ENCODE assay signal across 8 cellular contexts in the genomic region with DNA sequence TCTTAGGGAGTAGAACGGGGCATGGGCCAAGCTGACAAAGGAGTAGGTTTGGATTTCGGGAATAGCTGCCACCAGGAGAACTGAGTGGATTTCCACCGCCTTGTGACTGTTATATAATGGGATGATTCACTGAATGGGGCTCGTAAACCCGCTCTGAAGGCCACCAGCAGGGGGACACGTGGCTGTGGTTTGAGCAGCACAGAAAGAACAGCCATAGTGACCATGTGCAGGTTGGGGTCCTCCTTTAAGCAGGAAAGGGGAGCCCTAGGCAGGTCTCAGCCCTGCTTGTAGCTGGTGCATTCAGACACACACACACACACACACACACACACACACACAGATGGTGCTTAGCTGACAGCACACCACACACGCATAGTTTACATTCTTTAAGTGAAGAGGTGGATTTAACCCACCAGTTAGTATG. TPM values are rescaled to one million over a fixed set of nuclear protein-coding genes. Genes with fewer than 3 reads are reported as not detected.
DNase-seq lines count a peak whose midpoint lies in the region; ATAC-seq, FAIRE-seq and TF ChIP-seq lines count a peak whose summit lies in the region.

No MANE protein-coding gene starts in this region.

- peak; percentile 98 for FAIRE-seq in HTR-8/SVneo (lab: Jason Lieb, UNC)

- no peak overlapping the region for H3K4me3 Mint-ChIP-seq in brain
- H3K4me3 Mint-ChIP-seq in natural killer cell treated with Interleukin-12 subunit alpha and Interleukin-12 subunit beta and Interleukin-15 and Interleukin-18, amount 100 ng/mL, for 72 hours = no peak overlapping the region

- H3K27ac Mint-ChIP-seq in brain = peak overlapping the region in 3 of 5 experiments; percentile 34 to 66 (median 49)
- H3K27ac Mint-ChIP-seq in natural killer cell treated with Interleukin-12 subunit alpha and Interleukin-12 subunit beta and Interleukin-15 and Interleukin-18, amount 100 ng/mL, for 72 hours = peak overlapping the region in 1 of 2 donors; percentile 64

- ATAC-seq in natural killer cell treated with Interleukin-12 subunit alpha and Interleukin-12 subunit beta and Interleukin-15 and Interleukin-18, amount 100 ng/mL, for 72 hours = no peak

- peak; percentile 82 for DNase-seq in AG20443 (ENCODE audit: low spot score)
- peak; percentile 63 for DNase-seq in HTR-8/SVneo (ENCODE audit: insufficient read length, low spot score)
- peak; percentile 65 for DNase-seq in medulla oblongata (ENCODE audit: extremely low spot score)
- DNase-seq in T-helper 9 cell = no peak
- DNase-seq in NCI-H2029 (lab: John Stamatoyannopoulos, UW) = no peak
- DNase-seq in DMS79 (lab: John Stamatoyannopoulos, UW) = no peak
- no peak for DNase-seq in natural killer cell treated with Interleukin-12 subunit alpha and Interleukin-12 subunit beta and Interleukin-15 and Interleukin-18, amount 100 ng/mL, for 72 hours (ENCODE audit: low spot score)

- no peaks in the 10 kb centered on the region for H3K27me3 Mint-ChIP-seq in brain
- peaks cover 0 to 4% of the 10 kb centered on the region in 2 donors for H3K27me3 Mint-ChIP-seq in natural killer cell treated with Interleukin-12 subunit alpha and Interleukin-12 subunit beta and Interleukin-15 and Interleukin-18, amount 100 ng/mL, for 72 hours

- peak in 1 of 2 experiments; percentile 21 for TF ChIP-seq CTCF in brain (conservative IDR thresholded peaks at IDR 0.05)

- H3K9me3 Mint-ChIP-seq in brain = peaks cover 0 to 3% (median 0%) of the 10 kb centered on the region in 5 experiments
- H3K9me3 Mint-ChIP-seq in natural killer cell treated with Interleukin-12 subunit alpha and Interleukin-12 subunit beta and Interleukin-15 and Interleukin-18, amount 100 ng/mL, for 72 hours = no peaks in the 10 kb centered on the region

- no peaks in the 10 kb centered on the region for H3K36me3 Mint-ChIP-seq in brain
- no peaks in the 10 kb centered on the region for H3K36me3 Mint-ChIP-seq in natural killer cell treated with Interleukin-12 subunit alpha and Interleukin-12 subunit beta and Interleukin-15 and Interleukin-18, amount 100 ng/mL, for 72 hours

- peaks cover 25% of the 10 kb centered on the region for H3K4me1 Mint-ChIP-seq in brain
- peaks cover 4 to 5% of the 10 kb centered on the region in 2 donors for H3K4me1 Mint-ChIP-seq in natural killer cell treated with Interleukin-12 subunit alpha and Interleukin-12 subunit beta and Interleukin-15 and Interleukin-18, amount 100 ng/mL, for 72 hours (ENCODE audit: low read depth in 2 of 2)

RNA-seq across cellular contexts. Expression of gene ASB2, which starts 8.6 kb away (rescaled TPM):
- 0.70 TPM for polyA plus RNA-seq in brain (ENCODE audit: insufficient read depth, low read depth, low replicate concordance)
- 10 to 100 TPM; 12.3 to 55.1 TPM for total RNA-seq in natural killer cell treated with Interleukin-12 subunit alpha and Interleukin-12 subunit beta and Interleukin-15 and Interleukin-18, amount 100 ng/mL, for 72 hours

RNA-seq across cellular contexts. Expression of gene CCDC197, which starts 12.1 kb away (rescaled TPM):
- not detected for polyA plus RNA-seq in brain (ENCODE audit: insufficient read depth, low read depth, low replicate concordance)
- total RNA-seq in natural killer cell treated with Interleukin-12 subunit alpha and Interleukin-12 subunit beta and Interleukin-15 and Interleukin-18, amount 100 ng/mL, for 72 hours = not detected

RNA-seq across cellular contexts. Expression of gene OTUB2, which starts 41.1 kb away (rescaled TPM):
- polyA plus RNA-seq in brain (ENCODE audit: insufficient read depth, low read depth, low replicate concordance) = 1.5 TPM
- total RNA-seq in natural killer cell treated with Interleukin-12 subunit alpha and Interleukin-12 subunit beta and Interleukin-15 and Interleukin-18, amount 100 ng/mL, for 72 hours = under 1 TPM; 0.14 to 0.22 TPM

RNA-seq across cellular contexts. Expression of gene FAM181A, which starts 57.9 kb away (rescaled TPM):
- 2.3 TPM for polyA plus RNA-seq in brain (ENCODE audit: insufficient read depth, low read depth, low replicate concordance)
- total RNA-seq in natural killer cell treated with Interleukin-12 subunit alpha and Interleukin-12 subunit beta and Interleukin-15 and Interleukin-18, amount 100 ng/mL, for 72 hours = not detected

Comparison
In these comparisons a context has a peak if more than half of its experiments do, and no peak if none do; other contexts are left out.
1. DNase-seq: peak in AG20443 (single experiment), HTR-8/SVneo (single experiment) and medulla oblongata (single experiment); none in T-helper 9 cell (single experiment), NCI-H2029 (single experiment), DMS79 (single experiment) and natural killer cell treated with Interleukin-12 subunit alpha and Interleukin-12 subunit beta and Interleukin-15 and Interleukin-18, amount 100 ng/mL, for 72 hours (single experiment).